ENCODE assay signal across 8 cellular contexts in the genomic region with DNA sequence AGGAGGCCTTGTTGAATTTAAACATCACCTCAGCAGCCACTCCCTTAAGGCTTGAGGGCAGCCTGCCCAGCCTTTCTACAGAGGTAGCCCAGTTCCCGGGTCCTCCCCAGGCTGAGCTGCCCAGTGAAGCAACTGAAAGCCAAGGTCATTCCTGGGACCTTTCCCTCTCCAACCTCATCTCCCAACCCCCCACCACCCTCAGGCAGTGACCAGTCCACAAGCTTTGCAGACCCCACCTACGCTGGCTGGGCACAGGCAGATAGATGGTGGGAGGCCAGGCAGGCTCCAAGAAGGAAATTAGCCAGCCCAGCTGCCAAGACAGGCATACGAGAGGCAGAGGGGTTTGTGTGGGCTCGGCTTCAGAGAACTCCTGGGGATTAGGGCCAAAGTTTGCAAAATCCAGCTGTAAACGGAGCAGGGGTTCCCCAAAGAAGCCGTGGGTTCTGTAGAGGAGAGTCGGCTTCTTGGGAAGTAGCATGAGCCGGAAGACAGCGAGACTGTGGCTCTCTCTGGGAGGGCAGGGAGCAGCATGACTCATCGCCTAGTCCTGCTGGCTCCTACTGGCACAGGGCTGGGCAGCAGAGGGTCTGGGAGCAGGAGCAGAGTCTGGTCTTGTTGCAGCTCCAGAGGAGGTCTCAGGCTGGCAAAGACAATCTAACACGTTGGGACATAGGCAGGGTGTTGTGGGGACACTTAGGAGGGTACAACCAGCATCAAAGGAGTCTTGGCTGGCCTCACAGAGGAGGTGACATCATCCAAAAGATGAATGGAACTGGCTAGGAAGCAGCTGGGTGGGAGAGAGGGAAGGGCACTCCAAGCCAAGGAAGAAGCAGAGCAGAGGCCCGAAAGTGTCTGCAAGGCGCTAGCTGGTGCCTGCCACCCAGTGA. TPM values are rescaled to one million over a fixed set of nuclear protein-coding genes. Genes with fewer than 3 reads are reported as not detected.
DNase-seq lines count a peak whose midpoint lies in the region; ATAC-seq and TF ChIP-seq lines count a peak whose summit lies in the region.

No MANE protein-coding gene starts in this region.

- TF ChIP-seq CTCF in epithelial cell of proximal tubule (conservative IDR thresholded peaks at IDR 0.05; ENCODE audit: low read depth, low read length) (no peak), upper lobe of right lung (IDR thresholded peaks at IDR 0.05) (no peak)

- H3K9me3 ChIP-seq in SJCRH30 (replicated peaks), result no peaks in the 10 kb centered on the region
- H3K9me3 ChIP-seq in upper lobe of right lung, result no peaks in the 10 kb centered on the region

- POLR2A ChIA-PET in activated CD4-positive, alpha-beta memory T cell treated with anti-CD3 and anti-CD28 coated beads for 36 hours (lab: Charles Lee), result interaction anchor here (0.8 to 0.9 kb wide), 2 partner anchors 22 to 1074 kb away, joined by 3 read pairs; partner anchors contain the start of gene LSM10
- POLR2A ChIA-PET in activated CD4-positive, alpha-beta memory T cell treated with anti-CD3 and anti-CD28 coated beads, Interleukin-2, amount 10 ng/mL, durations not matched to agents 7 days and 5 days (lab: Charles Lee), result interaction anchor here (6.8 kb wide), 1 partner anchor 13 kb away, joined by 99 read pairs; no protein-coding TSS in a partner anchor

- H3K4me1 Mint-ChIP-seq in activated CD4-positive, alpha-beta memory T cell treated with anti-CD3 and anti-CD28 coated beads for 36 hours (ENCODE audit: low read depth), result peaks cover 34% of the 10 kb centered on the region
- peaks cover 37% of the 10 kb centered on the region for H3K4me1 Mint-ChIP-seq in activated CD4-positive, alpha-beta memory T cell treated with anti-CD3 and anti-CD28 coated beads, Interleukin-2, amount 10 ng/mL, durations not matched to agents 7 days and 5 days

- H3K4me1 ChIP-seq in SJCRH30, result peaks cover 39% of the 10 kb centered on the region
- H3K4me1 ChIP-seq in upper lobe of right lung, result peaks cover 46% of the 10 kb centered on the region

- H3K27ac Mint-ChIP-seq in activated CD4-positive, alpha-beta memory T cell treated with anti-CD3 and anti-CD28 coated beads for 36 hours, result peak overlapping the region; percentile 68
- H3K27ac Mint-ChIP-seq in activated CD4-positive, alpha-beta memory T cell treated with anti-CD3 and anti-CD28 coated beads, Interleukin-2, amount 10 ng/mL, durations not matched to agents 7 days and 5 days, result no peak overlapping the region

- peak; percentile 68 for ATAC-seq in upper lobe of right lung
- no peak for ATAC-seq in GM18502 (IDR thresholded peaks at IDR 0.05; ENCODE audit: poor library complexity, unreplicated experiment)

- H3K36me3 ChIP-seq in SJCRH30, result no peaks in the 10 kb centered on the region
- H3K36me3 ChIP-seq in upper lobe of right lung, result peaks cover 6% of the 10 kb centered on the region

- no peak overlapping the region for H3K4me3 Mint-ChIP-seq in activated CD4-positive, alpha-beta memory T cell treated with anti-CD3 and anti-CD28 coated beads for 36 hours
- H3K4me3 Mint-ChIP-seq in activated CD4-positive, alpha-beta memory T cell treated with anti-CD3 and anti-CD28 coated beads, Interleukin-2, amount 10 ng/mL, durations not matched to agents 7 days and 5 days, result no peak overlapping the region

- H3K27me3 ChIP-seq in SJCRH30 (no peaks in the 10 kb centered on the region), upper lobe of right lung (no peaks in the 10 kb centered on the region)

- H3K27ac ChIP-seq in SJCRH30 (peak overlapping the region; percentile 82), upper lobe of right lung (peak overlapping the region; percentile 81)

- peaks cover 18% of the 10 kb centered on the region for H3K36me3 Mint-ChIP-seq in activated CD4-positive, alpha-beta memory T cell treated with anti-CD3 and anti-CD28 coated beads for 36 hours
- H3K36me3 Mint-ChIP-seq in activated CD4-positive, alpha-beta memory T cell treated with anti-CD3 and anti-CD28 coated beads, Interleukin-2, amount 10 ng/mL, durations not matched to agents 7 days and 5 days (ENCODE audit: low read depth), result peaks cover 17% of the 10 kb centered on the region

- CTCF ChIA-PET in activated CD4-positive, alpha-beta memory T cell treated with anti-CD3 and anti-CD28 coated beads for 36 hours (lab: Charles Lee), result interaction anchor here (1.0 to 11.1 kb wide), 3 partner anchors 15 to 43 kb away, joined by 3 to 157 read pairs (median 5); partner anchors contain the start of gene MEAF6
- CTCF ChIA-PET in activated CD4-positive, alpha-beta memory T cell treated with anti-CD3 and anti-CD28 coated beads, Interleukin-2, amount 10 ng/mL, durations not matched to agents 7 days and 5 days (lab: Charles Lee), result interaction anchor here (3.4 kb wide), 1 partner anchor 16 kb away, joined by 16 read pairs; no protein-coding TSS in a partner anchor

- peak overlapping the region; percentile 50 for H3K4me3 ChIP-seq in SJCRH30
- peak overlapping the region; percentile 46 for H3K4me3 ChIP-seq in epithelial cell of proximal tubule (ENCODE audit: low read depth, low read length)
- H3K4me3 ChIP-seq in upper lobe of right lung, result peak overlapping the region; percentile 11

- intact Hi-C loops in activated CD4-positive, alpha-beta memory T cell treated with anti-CD3 and anti-CD28 coated beads for 36 hours (cut with micrococcal nuclease), result loop anchor here (10.0 kb wide), 2 partner anchors 1317 to 1917 kb away; partner anchors contain the start of genes KIAA0319L, MAP7D1 and NCDN
- intact Hi-C loops in upper lobe of right lung (cut with DNase I), result no loop called here

- no peaks in the 10 kb centered on the region for H3K9me3 Mint-ChIP-seq in activated CD4-positive, alpha-beta memory T cell treated with anti-CD3 and anti-CD28 coated beads for 36 hours
- no peaks in the 10 kb centered on the region for H3K9me3 Mint-ChIP-seq in activated CD4-positive, alpha-beta memory T cell treated with anti-CD3 and anti-CD28 coated beads, Interleukin-2, amount 10 ng/mL, durations not matched to agents 7 days and 5 days

- no peaks in the 10 kb centered on the region for H3K27me3 Mint-ChIP-seq in activated CD4-positive, alpha-beta memory T cell treated with anti-CD3 and anti-CD28 coated beads for 36 hours
- H3K27me3 Mint-ChIP-seq in activated CD4-positive, alpha-beta memory T cell treated with anti-CD3 and anti-CD28 coated beads, Interleukin-2, amount 10 ng/mL, durations not matched to agents 7 days and 5 days, result no peaks in the 10 kb centered on the region

- DNase-seq in activated CD4-positive, alpha-beta memory T cell treated with anti-CD3 and anti-CD28 coated beads for 36 hours, result no peak
- DNase-seq in activated CD4-positive, alpha-beta memory T cell treated with anti-CD3 and anti-CD28 coated beads, Interleukin-2, amount 10 ng/mL, durations not matched to agents 7 days and 5 days, result no peak
- peak; percentile 88 for DNase-seq in SJCRH30
- no peak for DNase-seq in epithelial cell of proximal tubule (ENCODE audit: low read depth)
- peak; percentile 83 for DNase-seq in mucosa of gallbladder (ENCODE audit: low spot score)
- DNase-seq in upper lobe of right lung, result peak; percentile 84
- no peak for DNase-seq in activated CD4-positive, alpha-beta T cell treated with anti-CD3 and anti-CD28 coated beads, Interleukin-2, amount 50 U/mL, for 1 hour

RNA-seq across cellular contexts. Expression of gene ZC3H12A, which starts 2.8 kb away (rescaled TPM):
- total RNA-seq in activated CD4-positive, alpha-beta memory T cell treated with anti-CD3 and anti-CD28 coated beads for 36 hours, result 10 to 100 TPM; 39.0 to 40.8 TPM
- 10 to 100 TPM; 29.9 to 31.1 TPM for total RNA-seq in activated CD4-positive, alpha-beta memory T cell treated with anti-CD3 and anti-CD28 coated beads, Interleukin-2, amount 10 ng/mL, durations not matched to agents 7 days and 5 days
- 5.1 and 7.7 TPM in 2 replicates for total RNA-seq in SJCRH30 (2014; rRNA removed; shearing (Covaris generic))
- total RNA-seq in epithelial cell of proximal tubule (16.0 and 16.7 TPM in 2 replicates), mucosa of gallbladder (17.6 TPM), upper lobe of right lung (22.9 TPM)

RNA-seq across cellular contexts. Expression of gene MEAF6, which starts 43.0 kb away (rescaled TPM):
- 10 to 100 TPM; 89.6 to 89.7 TPM for total RNA-seq in activated CD4-positive, alpha-beta memory T cell treated with anti-CD3 and anti-CD28 coated beads for 36 hours
- 10 to 100 TPM; 63.7 to 64.2 TPM for total RNA-seq in activated CD4-positive, alpha-beta memory T cell treated with anti-CD3 and anti-CD28 coated beads, Interleukin-2, amount 10 ng/mL, durations not matched to agents 7 days and 5 days
- total RNA-seq in SJCRH30 (2014; rRNA removed; shearing (Covaris generic)), result 71.1 and 82.3 TPM in 2 replicates
- total RNA-seq in epithelial cell of proximal tubule (64.2 and 73.1 TPM in 2 replicates), mucosa of gallbladder (74.2 TPM), upper lobe of right lung (64.5 TPM)

Comparison
In these comparisons a context has a peak if more than half of its experiments do, and no peak if none do; other contexts are left out.
1. DNase-seq: peak in SJCRH30 (2 of 2), mucosa of gallbladder (single experiment) and upper lobe of right lung (single experiment); none in activated CD4-positive, alpha-beta memory T cell treated with anti-CD3 and anti-CD28 coated beads for 36 hours (single experiment), activated CD4-positive, alpha-beta memory T cell treated with anti-CD3 and anti-CD28 coated beads, Interleukin-2, amount 10 ng/mL, durations not matched to agents 7 days and 5 days (single experiment), epithelial cell of proximal tubule (single experiment) and activated CD4-positive, alpha-beta T cell treated with anti-CD3 and anti-CD28 coated beads, Interleukin-2, amount 50 U/mL, for 1 hour (single experiment).
2. Peak in every context shown above with its lines, with median percentiles within 50 percentile points of each other: H3K4me3 ChIP-seq.